ENCODE assay signal across 8 cellular contexts in genomic region chrX:47217852-47218279, GRCh38. TPM values are rescaled to one million over a fixed set of nuclear protein-coding genes. Genes with fewer than 3 reads are reported as not detected.
DNase-seq lines count a peak whose midpoint lies in the region; ATAC-seq and TF ChIP-seq lines count a peak whose summit lies in the region.

No MANE protein-coding gene starts in this region.

- no peaks in the 10 kb centered on the region for H3K27me3 Mint-ChIP-seq in activated B cell treated with CpG ODN at 0.5 μM for 24 hours

- intact Hi-C loops in activated B cell treated with CpG ODN at 0.5 μM for 24 hours (cut with micrococcal nuclease), result loop anchor here (1.0 to 5.0 kb wide), 6 partner anchors 15 to 434 kb away; partner anchors contain the start of genes ELK1, RBM10, UBA1 and USP11

- in situ Hi-C loops in ACHN (cut with HindIII; ENCODE audit: low pct_ligation_motif_present, low pct_unique_long_range_greater_than_20kb, low sequenced_read_pairs), result no loop called here

- H3K4me3 Mint-ChIP-seq in activated B cell treated with CpG ODN at 0.5 μM for 24 hours, result peak overlapping the region; percentile 92

- ATAC-seq in GM18870 (IDR thresholded peaks at IDR 0.05; ENCODE audit: unreplicated experiment) (peak; percentile 91), HG03139 (IDR thresholded peaks at IDR 0.05; ENCODE audit: unreplicated experiment) (peak; percentile 83), activated B cell treated with CpG ODN at 0.5 μM for 24 hours (ENCODE audit: low read depth) (peak; percentile 80)

- peak overlapping the region; percentile 99 for H3K27ac Mint-ChIP-seq in activated B cell treated with CpG ODN at 0.5 μM for 24 hours

- TF ChIP-seq CTCF in activated B cell treated with CpG ODN at 0.5 μM for 24 hours (IDR thresholded peaks at IDR 0.05), result no peak

- H3K9me3 Mint-ChIP-seq in activated B cell treated with CpG ODN at 0.5 μM for 24 hours, result no peaks in the 10 kb centered on the region

- H3K36me3 Mint-ChIP-seq in activated B cell treated with CpG ODN at 0.5 μM for 24 hours (ENCODE audit: low read depth), result peaks cover 51% of the 10 kb centered on the region

- CTCF ChIA-PET in activated B cell treated with CpG ODN at 0.5 μM for 24 hours (lab: Charles Lee), result interaction anchor here (1.0 to 1.5 kb wide), 4 partner anchors 22 to 306 kb away, joined by 3 to 4 read pairs (median 4); no protein-coding TSS in a partner anchor

- POLR2A ChIA-PET in activated B cell treated with CpG ODN at 0.5 μM for 24 hours (lab: Charles Lee), result interaction anchor here (0.5 to 3.6 kb wide), 22 partner anchors 11 to 1680 kb away, joined by 3 to 53 read pairs (median 4); partner anchors contain the start of genes ARAF, NDUFB11, PQBP1 and RBM10

- H3K4me1 Mint-ChIP-seq in activated B cell treated with CpG ODN at 0.5 μM for 24 hours, result peaks cover 40% of the 10 kb centered on the region

- peak; percentile 92 for DNase-seq in ACHN
- peak; percentile 99 for DNase-seq in NCI-H2227 (lab: John Stamatoyannopoulos, UW; ENCODE audit: unreplicated experiment)
- peak; percentile 84 for DNase-seq in activated B cell treated with CpG ODN at 0.5 μM for 24 hours
- peak; percentile 100 for DNase-seq in central memory CD4-positive, alpha-beta T cell
- DNase-seq in inferior parietal cortex (ENCODE audit: extremely low spot score), result peak; percentile 94
- peak; percentile 98 for DNase-seq in smooth muscle cell of the brain vasculature (ENCODE audit: low read depth, low spot score)

RNA-seq across cellular contexts. Expression of gene CDK16, which starts 0.6 kb away (rescaled TPM):
- total RNA-seq in activated B cell treated with CpG ODN at 0.5 μM for 24 hours, result 45.0 and 49.0 TPM in 2 replicates

RNA-seq across cellular contexts. Expression of gene USP11, which starts 14.9 kb away (rescaled TPM):
- 84.3 and 89.2 TPM in 2 replicates for total RNA-seq in activated B cell treated with CpG ODN at 0.5 μM for 24 hours

RNA-seq across cellular contexts. Expression of gene UBA1, which starts 24.2 kb away (rescaled TPM):
- 229 and 235 TPM in 2 replicates for total RNA-seq in activated B cell treated with CpG ODN at 0.5 μM for 24 hours

Comparison
In these comparisons a context has a peak if more than half of its experiments do, and no peak if none do; other contexts are left out.
1. Peak in every context shown above with its lines: DNase-seq and ATAC-seq.